Comparison of ENCODE assay signal across 7 cellular contexts in genomic region chr3:43105597-43106292, GRCh38. TPM values are rescaled to one million over a fixed set of nuclear protein-coding genes. Genes with fewer than 3 reads are reported as not detected.
DNase-seq lines count a peak whose midpoint lies in the region; ATAC-seq and TF ChIP-seq lines count a peak whose summit lies in the region.

TSS of gene POMGNT2 (minus strand) at chr3:43106079. CDS start at chr3:43081431, 24,648 bp downstream.

- H3K27me3 ChIP-seq in smooth muscle cell (ENCODE audit: low read depth): no peaks in the 10 kb centered on the region

- DNase-seq in NCI-H2227 treated with DMSO at 0.1 percent for 48 hours (lab: John Stamatoyannopoulos, UW) (peak; percentile 40), immature natural killer cell (peak; percentile 83 to 89 (median 87)), smooth muscle cell (lab: John Stamatoyannopoulos, UW; ENCODE audit: unreplicated experiment) (peak; percentile 49)
- DNase-seq in central memory CD4-positive, alpha-beta T cell: peak; percentile 83

- H3K4me3 ChIP-seq in smooth muscle cell: peak within 1 kb of the TSS; percentile 95

- no peaks in the 10 kb centered on the region for H3K4me1 ChIP-seq in smooth muscle cell (ENCODE audit: low read depth)

- ATAC-seq in GM18517 (IDR thresholded peaks at IDR 0.05; ENCODE audit: unreplicated experiment) (peak; percentile 91), HG03066 (IDR thresholded peaks at IDR 0.05; ENCODE audit: low read depth, unreplicated experiment) (peak; percentile 90)
- ATAC-seq in activated CD4-positive, CD25-positive, alpha-beta regulatory T cell treated with anti-CD3 and anti-CD28 coated beads, Interleukin-2, amount 50 U/mL, for 24 hours: peak; percentile 96 to 98

- under 1% methylated on average over 59 of the region's 71 CpGs for WGBS in smooth muscle cell (ENCODE audit: low lambda C conversion rate)

- H3K9me3 ChIP-seq in smooth muscle cell (replicated peaks; ENCODE audit: low read depth): no peaks in the 10 kb centered on the region

- no peak within 1 kb of the TSS for H3K9ac ChIP-seq in smooth muscle cell (ENCODE audit: low read depth)

- H3K79me2 ChIP-seq in smooth muscle cell (ENCODE audit: low read depth): no peaks in the 10 kb centered on the region

- no peaks in the 10 kb centered on the region for H3K36me3 ChIP-seq in smooth muscle cell (ENCODE audit: low read depth)

- peak within 1 kb of the TSS; percentile 99 for H3K4me2 ChIP-seq in smooth muscle cell

- no peak within 1 kb of the TSS for H3K27ac ChIP-seq in smooth muscle cell (ENCODE audit: low read depth)

- no peaks in the 10 kb centered on the region for H3K9me3 Mint-ChIP-seq in immature natural killer cell

- no peaks in the 10 kb centered on the region for H3F3A ChIP-seq in smooth muscle cell (ENCODE audit: low read depth)

- no peak for TF ChIP-seq CTCF in smooth muscle cell (IDR thresholded peaks at IDR 0.05; ENCODE audit: borderline replicate concordance, insufficient read depth, poor library complexity, severe bottlenecking)

- H3K36me3 Mint-ChIP-seq in immature natural killer cell: no peaks in the 10 kb centered on the region

- peaks cover 0 to 4% (median 0%) of the 10 kb centered on the region in 3 donors for H3K27me3 Mint-ChIP-seq in immature natural killer cell (ENCODE audit: low read depth in 3 of 3)

- no peaks in the 10 kb centered on the region for H4K20me1 ChIP-seq in smooth muscle cell (ENCODE audit: low read depth)

- peaks cover 13 to 18% of the 10 kb centered on the region in 2 donors for H3K4me1 Mint-ChIP-seq in immature natural killer cell

- H3K27ac Mint-ChIP-seq in immature natural killer cell: peak within 1 kb of the TSS in 5 of 6 donors; percentile 40 to 71 (median 53)

- peak within 1 kb of the TSS; percentile 100 for H2AFZ ChIP-seq in smooth muscle cell (ENCODE audit: low read depth)

- peak within 1 kb of the TSS; percentile 79 to 87 (median 85) for H3K4me3 Mint-ChIP-seq in immature natural killer cell

RNA-seq across cellular contexts. Expression of gene POMGNT2, which starts in this region (rescaled TPM):
- 10 to 100 TPM in 1 of 3 donors, 1 to 10 TPM in 2; 6.9 to 15.3 (median 8.5) TPM for polyA plus RNA-seq in immature natural killer cell
- total RNA-seq in smooth muscle cell: 9.2 and 9.3 TPM in 2 replicates
- 14.1 and 17.9 TPM in 2 replicates for polyA plus RNA-seq in smooth muscle cell
